In genomic region chr11:70201876-70202861, GRCh38 we compare ENCODE assay signal across 7 cellular contexts. TPM values are rescaled to one million over a fixed set of nuclear protein-coding genes. Genes with fewer than 3 reads are reported as not detected.
A peak's percentile ranks its signal among the peaks of the same experiment; 100 is the strongest.
DNase-seq lines count a peak whose midpoint lies in the region; ATAC-seq and TF ChIP-seq lines count a peak whose summit lies in the region.

No MANE protein-coding gene starts in this region.

- DNase-seq in KBM-7 (peak; percentile 26), stomach (no peak)
- DNase-seq in activated CD4-positive, alpha-beta memory T cell treated with anti-CD3 and anti-CD28 coated beads, Interleukin-2, amount 10 ng/mL, durations not matched to agents 7 days and 5 days, result no peak
- DNase-seq in stimulated activated CD4-positive, alpha-beta T cell treated with anti-CD3 and anti-CD28 coated beads, Interleukin-4, amount 100 ng/mL, for 1 hour, result no peak

- H3K4me3 ChIP-seq in iPS-11a (ENCODE audit: low read depth, low read length) (peak overlapping the region; percentile 17), stomach (peak overlapping the region; percentile 83 to 94 (median 93))

- POLR2A ChIA-PET in activated CD4-positive, alpha-beta memory T cell treated with anti-CD3 and anti-CD28 coated beads, Interleukin-2, amount 10 ng/mL, durations not matched to agents 7 days and 5 days (lab: Charles Lee), result interaction anchor here (0.9 to 1.5 kb wide), 4 partner anchors 24 to 293 kb away, joined by 3 to 9 read pairs (median 4); partner anchors contain the start of gene PPFIA1

- TF ChIP-seq CTCF in stomach (IDR thresholded peaks at IDR 0.05), result no peak

- TF ChIP-seq POLR2A in stomach (IDR thresholded peaks at IDR 0.05), result no peak
- TF ChIP-seq POLR2A in GM18505 (IDR thresholded peaks at IDR 0.05; ENCODE audit: borderline replicate concordance, extremely low read depth, insufficient read depth, insufficient read length), result no peak

- peaks cover 6% of the 10 kb centered on the region for H3K27me3 Mint-ChIP-seq in activated CD4-positive, alpha-beta memory T cell treated with anti-CD3 and anti-CD28 coated beads, Interleukin-2, amount 10 ng/mL, durations not matched to agents 7 days and 5 days

- TF ChIP-seq EP300 in stomach (IDR thresholded peaks at IDR 0.05), result no peak

- H3K36me3 ChIP-seq in stomach, result peaks cover 12 to 23% (median 22%) of the 10 kb centered on the region in 4 donors

- intact Hi-C loops in stomach (cut with DNase I; ENCODE audit: low total_unique reads), result no loop called here

- no peaks in the 10 kb centered on the region for H3K9me3 Mint-ChIP-seq in activated CD4-positive, alpha-beta memory T cell treated with anti-CD3 and anti-CD28 coated beads, Interleukin-2, amount 10 ng/mL, durations not matched to agents 7 days and 5 days

- CTCF ChIA-PET in activated CD4-positive, alpha-beta memory T cell treated with anti-CD3 and anti-CD28 coated beads, Interleukin-2, amount 10 ng/mL, durations not matched to agents 7 days and 5 days (lab: Charles Lee), result interaction anchor here (1.0 kb wide), 1 partner anchor 287 kb away, joined by 3 read pairs; no protein-coding TSS in a partner anchor

- peak overlapping the region in 4 of 5 donors; percentile 91 to 99 (median 93) for H3K27ac ChIP-seq in stomach

- H3K9me3 ChIP-seq in stomach, result no peaks in the 10 kb centered on the region

- 71 to 78% (median 74%) methylated on average over 29 of the region's 29 CpGs for WGBS in stomach, 5 donors

- peaks cover 34% of the 10 kb centered on the region for H3K36me3 Mint-ChIP-seq in activated CD4-positive, alpha-beta memory T cell treated with anti-CD3 and anti-CD28 coated beads, Interleukin-2, amount 10 ng/mL, durations not matched to agents 7 days and 5 days (ENCODE audit: low read depth)

- no peak for ATAC-seq in HG02884 (IDR thresholded peaks at IDR 0.05; ENCODE audit: unreplicated experiment)
- no peak for ATAC-seq in GM18505 (IDR thresholded peaks at IDR 0.05; ENCODE audit: unreplicated experiment)

- peak overlapping the region; percentile 97 for H3K4me3 Mint-ChIP-seq in activated CD4-positive, alpha-beta memory T cell treated with anti-CD3 and anti-CD28 coated beads, Interleukin-2, amount 10 ng/mL, durations not matched to agents 7 days and 5 days

- in situ Hi-C loops in KBM-7 (cut with MboI; ENCODE audit: low pct_unique_long_range_greater_than_20kb, low sequenced_read_pairs), result no loop called here

- H3K27me3 ChIP-seq in stomach, result no peaks in the 10 kb centered on the region

- H3K4me1 Mint-ChIP-seq in activated CD4-positive, alpha-beta memory T cell treated with anti-CD3 and anti-CD28 coated beads, Interleukin-2, amount 10 ng/mL, durations not matched to agents 7 days and 5 days, result peaks cover 31% of the 10 kb centered on the region

- peak overlapping the region; percentile 99 for H3K27ac Mint-ChIP-seq in activated CD4-positive, alpha-beta memory T cell treated with anti-CD3 and anti-CD28 coated beads, Interleukin-2, amount 10 ng/mL, durations not matched to agents 7 days and 5 days

- H3K4me1 ChIP-seq in stomach, result peaks cover 17 to 42% (median 33%) of the 10 kb centered on the region in 4 donors

RNA-seq across cellular contexts. Expression of gene FADD, which starts 0.9 kb away (rescaled TPM):
- total RNA-seq in activated CD4-positive, alpha-beta memory T cell treated with anti-CD3 and anti-CD28 coated beads, Interleukin-2, amount 10 ng/mL, durations not matched to agents 7 days and 5 days, result 10 to 100 TPM; 39.5 to 39.8 TPM
- 10 to 100 TPM in 3 of 5 donors, 1 to 10 TPM in 2; 4.0 to 20.4 (median 15.6) TPM for total RNA-seq in stomach
- 10 to 100 TPM; 13.9 to 19.4 (median 17.5) TPM for polyA plus RNA-seq in stomach
